ENCODE assay signal across 21 cellular contexts in genomic region chr15:84773716-84774115, GRCh38. TPM values are rescaled to one million over a fixed set of nuclear protein-coding genes. Genes with fewer than 3 reads are reported as not detected.
A peak's percentile ranks its signal among the peaks of the same experiment; 100 is the strongest.
DNase-seq lines count a peak whose midpoint lies in the region; ATAC-seq and TF ChIP-seq lines count a peak whose summit lies in the region.
"Had no signal": no experiment of that assay in that cellular context is flagged by ENCODE, and none has a peak within 500 bp of the region (broad histone marks: within the 10 kb centered on the region; RNA-seq: fewer than 3 reads in every experiment).

No MANE protein-coding gene starts in this region.

- 0 out of 2 replicates have a peak overlapping the region, but pooled peaks have one; percentile 9 for H3K4me3 ChIP-seq in Karpas-422 (ENCODE audit: low read length)
- no peak overlapping the region for H3K4me3 ChIP-seq in mucosa of descending colon
- H3K4me3 ChIP-seq: GM23248, neural progenitor cell had no signal

- no peaks in the 10 kb centered on the region for H3K9me2 ChIP-seq in Karpas-422 (replicated peaks; ENCODE audit: insufficient read depth, low read length)

- H3K27ac Mint-ChIP-seq in CD4-positive, alpha-beta T cell: peak overlapping the region; percentile 28
- no peak overlapping the region for H3K27ac Mint-ChIP-seq in activated T-helper 1 cell treated with anti-CD3 and anti-CD28 coated beads, Interleukin-12 subunit alpha, Interleukin-12 subunit beta, Interleukin-2, Interleukin-4 antibody, amounts not matched to agents 30 ng/mL and 10 ng/mL and 1 ng/mL, durations not matched to agents 14 hours and 24 hours and 36 hours
- H3K27ac Mint-ChIP-seq: activated CD4-positive, alpha-beta T cell treated with anti-CD3 and anti-CD28 coated beads, Interleukin-2, amount 10 ng/mL, durations not matched to agents 7 days and 5 days; neural progenitor cell had no signal

- peak overlapping the region; percentile 42 for H3K4me2 ChIP-seq in Karpas-422 (ENCODE audit: low read depth, low read length, poor library complexity, severe bottlenecking)
- H3K4me2 ChIP-seq: neural progenitor cell had no signal

- H3K4me1 ChIP-seq in Karpas-422 (ENCODE audit: low read length) (peaks cover 23% of the 10 kb centered on the region), mucosa of descending colon (ENCODE audit: low read depth) (no peaks in the 10 kb centered on the region)
- H3K4me1 ChIP-seq: neural progenitor cell had no signal

- DNase-seq in CD4-positive, alpha-beta T cell: no peak
- DNase-seq in Karpas-422: peak; percentile 70
- peak; percentile 65 for DNase-seq in SIG-M5 treated with dmso at 0.1 percent for 504 hours (lab: John Stamatoyannopoulos, UW; ENCODE audit: unreplicated experiment)
- no peak for DNase-seq in mucosa of descending colon
- no peak for DNase-seq in NCI-H748 (lab: John Stamatoyannopoulos, UW; ENCODE audit: unreplicated experiment)
- DNase-seq in T-helper 2 cell: no peak
- DNase-seq in activated T-helper 1 cell treated with anti-CD3 and anti-CD28 coated beads, Interleukin-12 subunit alpha, Interleukin-12 subunit beta, Interleukin-2, Interleukin-4 antibody, amounts not matched to agents 30 ng/mL and 10 ng/mL and 1 ng/mL, durations not matched to agents 14 hours and 24 hours and 36 hours (ENCODE audit: low spot score): no peak
- DNase-seq in cerebellar cortex (ENCODE audit: low spot score): no peak
- DNase-seq: activated CD4-positive, alpha-beta T cell treated with anti-CD3 and anti-CD28 coated beads, Interleukin-2, amount 10 ng/mL, durations not matched to agents 7 days and 5 days; activated CD8-positive, alpha-beta memory T cell treated with anti-CD3 and anti-CD28 coated beads, Interleukin-2, amount 50 U/mL, for 48 hours; caudate nucleus; DMS79; erythroblast; foreskin melanocyte; GM23248; kidney; mesenchymal stem cell; NCI-H1417 treated with DMSO at 0.1 percent for 48 hours; NCI-H2171; NCI-H748 treated with DMSO at 0.1 percent for 48 hours had no signal

- no peak for TF ChIP-seq CTCF in CD4-positive, alpha-beta T cell (IDR thresholded peaks at IDR 0.05)
- TF ChIP-seq CTCF in mucosa of descending colon (IDR thresholded peaks at IDR 0.05): no peak

- H3K36me3 Mint-ChIP-seq in CD4-positive, alpha-beta T cell (ENCODE audit: low read depth): peaks cover 45% of the 10 kb centered on the region
- peaks cover 33% of the 10 kb centered on the region for H3K36me3 Mint-ChIP-seq in activated T-helper 1 cell treated with anti-CD3 and anti-CD28 coated beads, Interleukin-12 subunit alpha, Interleukin-12 subunit beta, Interleukin-2, Interleukin-4 antibody, amounts not matched to agents 30 ng/mL and 10 ng/mL and 1 ng/mL, durations not matched to agents 14 hours and 24 hours and 36 hours (ENCODE audit: low read depth)

- peaks cover 96% of the 10 kb centered on the region for H3K79me2 ChIP-seq in Karpas-422 (ENCODE audit: low read length)

- CTCF ChIA-PET in CD4-positive, alpha-beta T cell (lab: Charles Lee): no interaction called here

- no peaks in the 10 kb centered on the region for H3K27me3 ChIP-seq in CD4-positive, alpha-beta T cell (ENCODE audit: control insufficient read depth, insufficient read depth, low read length)
- no peaks in the 10 kb centered on the region for H3K27me3 ChIP-seq in Karpas-422 (ENCODE audit: low read length)
- H3K27me3 ChIP-seq: neural progenitor cell had no signal

- POLR2A ChIA-PET in CD4-positive, alpha-beta T cell (lab: Charles Lee): interaction anchor here (1.6 to 2.2 kb wide), 2 partner anchors 10 to 58 kb away, joined by 4 to 5 read pairs; partner anchors contain the start of gene SEC11A

- no peaks in the 10 kb centered on the region for H3K27me3 Mint-ChIP-seq in CD4-positive, alpha-beta T cell
- H3K27me3 Mint-ChIP-seq in activated T-helper 1 cell treated with anti-CD3 and anti-CD28 coated beads, Interleukin-12 subunit alpha, Interleukin-12 subunit beta, Interleukin-2, Interleukin-4 antibody, amounts not matched to agents 30 ng/mL and 10 ng/mL and 1 ng/mL, durations not matched to agents 14 hours and 24 hours and 36 hours (ENCODE audit: insufficient read depth): no peaks in the 10 kb centered on the region
- H3K27me3 Mint-ChIP-seq: activated CD4-positive, alpha-beta T cell treated with anti-CD3 and anti-CD28 coated beads, Interleukin-2, amount 10 ng/mL, durations not matched to agents 7 days and 5 days had no signal

- H3K36me3 ChIP-seq in Karpas-422 (ENCODE audit: insufficient read depth, low read length) (peaks cover 10% of the 10 kb centered on the region; the same call in 1 of the 2 replicates), mucosa of descending colon (ENCODE audit: low read depth) (no peaks in the 10 kb centered on the region)

- peaks cover 48% of the 10 kb centered on the region for H3K4me1 Mint-ChIP-seq in CD4-positive, alpha-beta T cell (ENCODE audit: low read depth)
- H3K4me1 Mint-ChIP-seq in activated T-helper 1 cell treated with anti-CD3 and anti-CD28 coated beads, Interleukin-12 subunit alpha, Interleukin-12 subunit beta, Interleukin-2, Interleukin-4 antibody, amounts not matched to agents 30 ng/mL and 10 ng/mL and 1 ng/mL, durations not matched to agents 14 hours and 24 hours and 36 hours (ENCODE audit: low read depth): peaks cover 16% of the 10 kb centered on the region

- H3K9me3 ChIP-seq in CD4-positive, alpha-beta T cell (ENCODE audit: control insufficient read depth, low read length): no peaks in the 10 kb centered on the region
- no peaks in the 10 kb centered on the region for H3K9me3 ChIP-seq in Karpas-422 (ENCODE audit: low read length)
- H3K9me3 ChIP-seq in mucosa of descending colon: no peaks in the 10 kb centered on the region

- peak overlapping the region; percentile 13; the same call in 1 of the 2 replicates for H3K9ac ChIP-seq in Karpas-422 (ENCODE audit: low read length)
- H3K9ac ChIP-seq: GM23248, neural progenitor cell had no signal

- H3K27ac ChIP-seq in CD4-positive, alpha-beta T cell (ENCODE audit: low read depth, low read length): no peak overlapping the region
- peak overlapping the region; percentile 72 for H3K27ac ChIP-seq in Karpas-422 (ENCODE audit: low read length)
- H3K27ac ChIP-seq: GM23248, neural progenitor cell had no signal

- H3K4me3 Mint-ChIP-seq in CD4-positive, alpha-beta T cell: no peak overlapping the region
- no peak overlapping the region for H3K4me3 Mint-ChIP-seq in activated T-helper 1 cell treated with anti-CD3 and anti-CD28 coated beads, Interleukin-12 subunit alpha, Interleukin-12 subunit beta, Interleukin-2, Interleukin-4 antibody, amounts not matched to agents 30 ng/mL and 10 ng/mL and 1 ng/mL, durations not matched to agents 14 hours and 24 hours and 36 hours
- H3K4me3 Mint-ChIP-seq: activated CD4-positive, alpha-beta T cell treated with anti-CD3 and anti-CD28 coated beads, Interleukin-2, amount 10 ng/mL, durations not matched to agents 7 days and 5 days; neural progenitor cell had no signal

- H4K20me1 ChIP-seq in Karpas-422 (ENCODE audit: insufficient read depth, low read depth, low read length): peaks cover 5% of the 10 kb centered on the region; the same call in 1 of the 2 replicates

- no peaks in the 10 kb centered on the region for H3K9me3 Mint-ChIP-seq in CD4-positive, alpha-beta T cell
- H3K9me3 Mint-ChIP-seq in activated T-helper 1 cell treated with anti-CD3 and anti-CD28 coated beads, Interleukin-12 subunit alpha, Interleukin-12 subunit beta, Interleukin-2, Interleukin-4 antibody, amounts not matched to agents 30 ng/mL and 10 ng/mL and 1 ng/mL, durations not matched to agents 14 hours and 24 hours and 36 hours: no peaks in the 10 kb centered on the region
- H3K9me3 Mint-ChIP-seq: activated CD4-positive, alpha-beta T cell treated with anti-CD3 and anti-CD28 coated beads, Interleukin-2, amount 10 ng/mL, durations not matched to agents 7 days and 5 days; neural progenitor cell had no signal

- ATAC-seq in CD4-positive, alpha-beta T cell (ENCODE audit: poor library complexity): no peak
- peak; percentile 28 for ATAC-seq in mucosa of descending colon

- H2AFZ ChIP-seq in Karpas-422 (ENCODE audit: low read length): no peak overlapping the region
- H2AFZ ChIP-seq: GM23248, neural progenitor cell had no signal

- intact Hi-C loops in CD4-positive, alpha-beta T cell (cut with DNase I, micrococcal nuclease): no loop called here
- intact Hi-C loops in mucosa of descending colon (cut with DNase I, micrococcal nuclease): no loop called here
- intact Hi-C loops in activated T-helper 1 cell treated with anti-CD3 and anti-CD28 coated beads, Interleukin-12 subunit alpha, Interleukin-12 subunit beta, Interleukin-2, Interleukin-4 antibody, amounts not matched to agents 30 ng/mL and 10 ng/mL and 1 ng/mL, durations not matched to agents 14 hours and 24 hours and 36 hours (cut with micrococcal nuclease): no loop called here

RNA-seq across cellular contexts. Expression of gene ZNF592, which starts 25.3 kb away (rescaled TPM):
- 10 to 100 TPM; 37.5 to 38.2 TPM for total RNA-seq in CD4-positive, alpha-beta T cell
- total RNA-seq in Karpas-422 (2014; rRNA removed; shearing (Covaris generic); ENCODE audit: low replicate concordance): 15.5 and 18.0 TPM in 2 replicates
- total RNA-seq in mucosa of descending colon: 10 to 100 TPM; 29.4 to 35.3 (median 33.4) TPM
- 29.9 and 30.9 TPM in 2 replicates for total RNA-seq in activated T-helper 1 cell treated with anti-CD3 and anti-CD28 coated beads, Interleukin-12 subunit alpha, Interleukin-12 subunit beta, Interleukin-2, Interleukin-4 antibody, amounts not matched to agents 30 ng/mL and 10 ng/mL and 1 ng/mL, durations not matched to agents 14 hours and 24 hours and 36 hours

RNA-seq across cellular contexts. Expression of gene ALPK3, which starts 43.4 kb away (rescaled TPM):
- under 1 TPM; 0.14 TPM for total RNA-seq in CD4-positive, alpha-beta T cell
- total RNA-seq in Karpas-422 (2014; rRNA removed; shearing (Covaris generic); ENCODE audit: low replicate concordance): under 0.01 and 0.07 TPM in 2 replicates
- total RNA-seq in mucosa of descending colon: 10 to 100 TPM in 1 of 3 donors, 1 to 10 TPM in 2; 1.3 to 15.3 (median 1.9) TPM
- 0.10 and 0.66 TPM in 2 replicates for total RNA-seq in activated T-helper 1 cell treated with anti-CD3 and anti-CD28 coated beads, Interleukin-12 subunit alpha, Interleukin-12 subunit beta, Interleukin-2, Interleukin-4 antibody, amounts not matched to agents 30 ng/mL and 10 ng/mL and 1 ng/mL, durations not matched to agents 14 hours and 24 hours and 36 hours

RNA-seq across cellular contexts. Expression of gene SEC11A, which starts 57.8 kb away (rescaled TPM):
- 10 to 100 TPM; 44.1 to 47.0 TPM for total RNA-seq in CD4-positive, alpha-beta T cell
- 82.3 and 116 TPM in 2 replicates for total RNA-seq in Karpas-422 (2014; rRNA removed; shearing (Covaris generic); ENCODE audit: low replicate concordance)
- 100 to 1,000 TPM; 112 to 143 (median 119) TPM for total RNA-seq in mucosa of descending colon
- total RNA-seq in activated T-helper 1 cell treated with anti-CD3 and anti-CD28 coated beads, Interleukin-12 subunit alpha, Interleukin-12 subunit beta, Interleukin-2, Interleukin-4 antibody, amounts not matched to agents 30 ng/mL and 10 ng/mL and 1 ng/mL, durations not matched to agents 14 hours and 24 hours and 36 hours: 97.3 and 105 TPM in 2 replicates

Comparison
In these comparisons a context has a peak if more than half of its experiments do, and no peak if none do; other contexts are left out.
1. DNase-seq: peak in Karpas-422 (single experiment) and SIG-M5 treated with dmso at 0.1 percent for 504 hours (single experiment); none in CD4-positive, alpha-beta T cell (0 of 10), mucosa of descending colon (0 of 3), NCI-H748 (single experiment), T-helper 2 cell (0 of 5), activated T-helper 1 cell treated with anti-CD3 and anti-CD28 coated beads, Interleukin-12 subunit alpha, Interleukin-12 subunit beta, Interleukin-2, Interleukin-4 antibody, amounts not matched to agents 30 ng/mL and 10 ng/mL and 1 ng/mL, durations not matched to agents 14 hours and 24 hours and 36 hours (single experiment) and cerebellar cortex (single experiment).